In the genomic region with DNA sequence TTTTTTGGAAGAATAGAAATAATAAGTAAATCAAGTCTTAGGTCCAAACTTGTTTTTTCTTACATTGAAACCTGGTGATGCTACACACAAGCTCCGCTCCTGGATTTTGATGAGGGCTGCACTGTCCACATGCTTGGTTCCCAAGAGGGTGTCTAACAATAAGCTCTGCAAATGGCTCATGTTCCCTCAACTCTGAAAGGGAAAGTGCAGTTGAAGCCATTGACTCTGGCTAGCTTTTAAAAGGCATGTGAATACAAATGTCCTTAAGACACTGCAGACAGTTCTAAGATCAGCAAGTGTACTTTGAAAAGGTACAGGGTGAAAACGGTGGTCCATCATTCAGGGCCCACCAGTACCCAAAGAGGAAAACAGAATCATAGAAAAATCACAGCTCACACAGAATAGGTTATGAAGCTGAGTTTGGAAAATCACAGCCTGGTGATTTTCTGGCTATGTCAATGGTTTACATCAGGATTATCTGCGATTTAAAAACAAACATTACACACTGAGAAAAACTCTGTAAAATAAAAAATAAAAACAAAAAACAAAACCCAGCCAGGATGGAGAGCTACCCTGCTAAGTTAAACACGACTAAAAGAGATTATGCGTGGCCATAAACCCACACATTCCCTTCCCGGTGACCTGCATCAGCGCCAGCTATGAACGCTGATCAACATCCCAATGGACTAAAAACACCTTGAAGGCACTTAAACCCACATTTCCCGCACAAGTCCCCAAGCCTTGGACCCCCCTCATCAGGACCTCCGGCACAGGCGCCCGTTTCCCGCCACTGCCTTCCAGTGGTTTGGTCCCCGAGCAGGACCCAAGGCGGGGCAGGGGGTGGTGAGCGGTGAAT, we compare ENCODE assay signal across 8 cellular contexts. TPM values are rescaled to one million over a fixed set of nuclear protein-coding genes. Genes with fewer than 3 reads are reported as not detected.
DNase-seq lines count a peak whose midpoint lies in the region; ATAC-seq, FAIRE-seq and TF ChIP-seq lines count a peak whose summit lies in the region.

No MANE protein-coding gene starts in this region.

- intact Hi-C loops in ascending aorta (cut with DNase I): loop anchor here (1.0 to 10.0 kb wide), 5 partner anchors 38 to 242 kb away; a partner anchor contains a TSS

- H3K27me3 ChIP-seq in BJ (ENCODE audit: control insufficient read depth, insufficient read depth, low read length) (no peaks in the 10 kb centered on the region), ascending aorta (no peaks in the 10 kb centered on the region), thoracic aorta (replicated peaks; ENCODE audit: insufficient read depth) (no peaks in the 10 kb centered on the region)

- H3K4me3 ChIP-seq in BJ (ENCODE audit: low read depth, low read length) (peak overlapping the region; percentile 82), ascending aorta (peak overlapping the region; percentile 79 to 88), thoracic aorta (peak overlapping the region; percentile 96)

- H3K9me3 ChIP-seq in ascending aorta: no peaks in the 10 kb centered on the region
- no peaks in the 10 kb centered on the region for H3K9me3 ChIP-seq in thoracic aorta

- CTCF ChIA-PET in BJ (lab: Yijun Ruan, JAX): interaction anchor here (1.0 to 2.5 kb wide), 2 partner anchors 9 to 38 kb away, joined by 3 to 17 read pairs; a partner anchor contains a TSS

- no peak for ATAC-seq in thoracic aorta (ENCODE audit: insufficient number of reproducible peaks, low FRiP score, low read depth)

- DNase-seq in BJ (ENCODE audit: low read depth) (no peak), HTR-8/SVneo (ENCODE audit: insufficient read length, low spot score) (peak; percentile 26), ascending aorta (ENCODE audit: low spot score in 2 of 2) (no peak), left kidney (ENCODE audit: low read depth, low spot score) (peak; percentile 21), thoracic aorta (ENCODE audit: low spot score) (no peak), D341Med (ENCODE audit: low spot score) (no peak), GM03348 (ENCODE audit: low spot score) (no peak), CD1c-positive myeloid dendritic cell (ENCODE audit: extremely low spot score) (no peak)

- TF ChIP-seq CTCF in BJ (IDR thresholded peaks at IDR 0.05; ENCODE audit: insufficient read depth, low read depth, low read length): no peak
- no peak for TF ChIP-seq CTCF in ascending aorta (IDR thresholded peaks at IDR 0.05)
- TF ChIP-seq CTCF in thoracic aorta (IDR thresholded peaks at IDR 0.05): no peak

- FAIRE-seq in HTR-8/SVneo (lab: Jason Lieb, UNC): peak; percentile 23

- peak overlapping the region; percentile 92 to 95 for H3K27ac ChIP-seq in ascending aorta
- peak overlapping the region; percentile 79 to 89 for H3K27ac ChIP-seq in thoracic aorta

- POLR2A ChIA-PET in BJ (lab: Charles Lee): no interaction called here

- H3K4me1 ChIP-seq in ascending aorta: peaks cover 0 to 8% of the 10 kb centered on the region in 2 donors
- H3K4me1 ChIP-seq in thoracic aorta (ENCODE audit: control insufficient read depth in 1 of 2, low read depth in 2 of 2): peaks cover 11 to 32% of the 10 kb centered on the region in 2 donors

- no peaks in the 10 kb centered on the region for H3K36me3 ChIP-seq in BJ (ENCODE audit: control insufficient read depth, insufficient read depth, low read length)
- H3K36me3 ChIP-seq in ascending aorta: no peaks in the 10 kb centered on the region
- no peaks in the 10 kb centered on the region for H3K36me3 ChIP-seq in thoracic aorta

RNA-seq across cellular contexts. Expression of a gene that starts 0.6 kb away (rescaled TPM):
- 0.40 and 0.65 TPM in 2 replicates for polyA plus RNA-seq in BJ (2011; rRNA removed)
- 0.28 TPM in 1 of 2 replicates, not detected in the other for polyA minus RNA-seq in BJ (2011; rRNA and poly(A)+ RNA removed)
- total RNA-seq in ascending aorta: not detected
- 1 to 10 TPM in 1 of 2 donors, not detected in 1; 1.9 TPM for total RNA-seq in thoracic aorta

RNA-seq across cellular contexts. Expression of a gene that starts 0.7 kb away (rescaled TPM):
- polyA plus RNA-seq in BJ (2011; rRNA removed): 4.2 and 7.6 TPM in 2 replicates
- 2.8 and 6.2 TPM in 2 replicates for polyA minus RNA-seq in BJ (2011; rRNA and poly(A)+ RNA removed)
- total RNA-seq in ascending aorta (144 TPM), thoracic aorta (100 to 1,000 TPM in 1 of 2 donors, 10 to 100 TPM in 1; 23.6 to 114 TPM)

RNA-seq across cellular contexts. Expression of a gene that starts 38.0 kb away (rescaled TPM):
- 37.4 and 45.1 TPM in 2 replicates for polyA plus RNA-seq in BJ (2011; rRNA removed)
- polyA minus RNA-seq in BJ (2011; rRNA and poly(A)+ RNA removed): 20.6 and 31.0 TPM in 2 replicates
- 1.6 TPM for total RNA-seq in ascending aorta
- 10 to 100 TPM in 1 of 2 donors, 1 to 10 TPM in 1; 3.1 to 13.0 TPM for total RNA-seq in thoracic aorta

RNA-seq across cellular contexts. Expression of a gene that starts 46.5 kb away (rescaled TPM):
- 107 and 199 TPM in 2 replicates for polyA plus RNA-seq in BJ (2011; rRNA removed)
- 13.1 and 17.5 TPM in 2 replicates for polyA minus RNA-seq in BJ (2011; rRNA and poly(A)+ RNA removed)
- total RNA-seq in ascending aorta: 26.9 TPM
- 10 to 100 TPM; 39.7 to 44.1 TPM for total RNA-seq in thoracic aorta

RNA-seq across cellular contexts. Expression of a gene that starts 52.3 kb away (rescaled TPM):
- 0.17 and 0.23 TPM in 2 replicates for polyA plus RNA-seq in BJ (2011; rRNA removed)
- 0.10 TPM in 1 of 2 replicates, not detected in the other for polyA minus RNA-seq in BJ (2011; rRNA and poly(A)+ RNA removed)
- not detected for total RNA-seq in ascending aorta
- total RNA-seq in thoracic aorta: under 1 TPM; 0.81 to 0.92 TPM

Comparison
In these comparisons a context has a peak if more than half of its experiments do, and no peak if none do; other contexts are left out.
1. DNase-seq: peak in HTR-8/SVneo (single experiment) and left kidney (single experiment); none in BJ (single experiment), ascending aorta (0 of 2), thoracic aorta (single experiment), D341Med (single experiment), GM03348 (single experiment) and CD1c-positive myeloid dendritic cell (single experiment).
2. Peak in every context shown above with its lines, with median percentiles within 50 percentile points of each other: H3K4me3 ChIP-seq.